17 cellular contexts compared by ENCODE assay signal in genomic region chrX:138858946-138859345, GRCh38.
"Had no signal": no experiment of that assay in that cellular context is flagged by ENCODE, and none has a peak within 500 bp of the region (broad histone marks: within the 10 kb centered on the region; RNA-seq: fewer than 3 reads in every experiment).

No MANE protein-coding gene starts in this region.

- H3K4me3 Mint-ChIP-seq: brain; central memory CD8-positive, alpha-beta T cell; memory B cell; nephron progenitor cell; T-helper 1 cell treated with Interleukin-12 subunit alpha and Interleukin-12 subunit beta and Interleukin-4 antibody, amounts not matched to agents 30 μg/mL and 1 μg/mL, for 36 hours; type B pancreatic cell had no signal

- H3K36me3 Mint-ChIP-seq: activated naive CD4-positive, alpha-beta T cell treated with anti-CD3 and anti-CD28 coated beads, Interleukin-2, amount 50 U/mL, for 72 hours; brain; memory B cell; type B pancreatic cell had no signal

- H3K27me3 Mint-ChIP-seq: central memory CD8-positive, alpha-beta T cell; memory B cell; type B pancreatic cell had no signal

- DNase-seq: activated CD4-positive, CD25-positive, alpha-beta regulatory T cell; activated effector memory CD4-positive, alpha-beta T cell treated with anti-CD3 and anti-CD28 coated beads, Interleukin-2, amount 50 U/mL, for 16 hours; activated T-cell treated with anti-CD3 and anti-CD28 coated beads, Interleukin-2, amount 50 U/mL, for 1 hour; amniotic stem cell; nephron progenitor cell; psoas muscle; stimulated activated CD4-positive, alpha-beta T cell treated with anti-CD3 and anti-CD28 coated beads, Interleukin-12 subunit alpha, Interleukin-12 subunit beta, amount 100 ng/mL, for 4 hours; stimulated activated naive CD8-positive, alpha-beta T cell treated with anti-CD3 and anti-CD28 coated beads, Interleukin-15, Interleukin-2, amounts not matched to agents 100 U/mL and 50 U/mL, for 24 hours had no signal

- ATAC-seq: foreskin keratinocyte; sciatic nerve; stimulated activated naive CD8-positive, alpha-beta T cell treated with anti-CD3 and anti-CD28 coated beads, Interleukin-15, Interleukin-2, amounts not matched to agents 100 U/mL and 50 U/mL, for 24 hours had no signal

- H3K27ac Mint-ChIP-seq: activated naive CD4-positive, alpha-beta T cell treated with anti-CD3 and anti-CD28 coated beads, Interleukin-2, amount 50 U/mL, for 72 hours; brain; memory B cell; T-helper 1 cell treated with Interleukin-12 subunit alpha and Interleukin-12 subunit beta and Interleukin-4 antibody, amounts not matched to agents 30 μg/mL and 1 μg/mL, for 36 hours; type B pancreatic cell had no signal

- H3K9me3 ChIP-seq: psoas muscle, suprapubic skin had no signal

- H3K9me3 Mint-ChIP-seq: activated naive CD4-positive, alpha-beta T cell treated with anti-CD3 and anti-CD28 coated beads, Interleukin-2, amount 50 U/mL, for 72 hours; brain; central memory CD8-positive, alpha-beta T cell; memory B cell; T-helper 1 cell treated with Interleukin-12 subunit alpha and Interleukin-12 subunit beta and Interleukin-4 antibody, amounts not matched to agents 30 μg/mL and 1 μg/mL, for 36 hours; type B pancreatic cell had no signal

- H3K4me1 Mint-ChIP-seq: central memory CD8-positive, alpha-beta T cell; memory B cell had no signal
